ENCODE assay signal across 19 cellular contexts in genomic region chr16:86048882-86049585, GRCh38.
DNase-seq lines count a peak whose midpoint lies in the region; ATAC-seq and TF ChIP-seq lines count a peak whose summit lies in the region.
"Had no signal": no experiment of that assay in that cellular context is flagged by ENCODE, and none has a peak within 500 bp of the region (broad histone marks: within the 10 kb centered on the region; RNA-seq: fewer than 3 reads in every experiment).

No MANE protein-coding gene starts in this region.

- no peaks in the 10 kb centered on the region for H3K79me2 ChIP-seq in Loucy (ENCODE audit: insufficient read depth, low read length)

- DNase-seq in activated naive CD4-positive, alpha-beta T cell treated with anti-CD3 and anti-CD28 coated beads for 36 hours = peak; percentile 17
- DNase-seq in activated naive CD4-positive, alpha-beta T cell treated with anti-CD3 and anti-CD28 coated beads, Interleukin-2, amount 10 ng/mL, durations not matched to agents 7 days and 5 days = no peak
- DNase-seq in chondrocyte (ENCODE audit: low spot score) (peak; percentile 51), upper lobe of right lung (peak; percentile 41), SW480 (ENCODE audit: low spot score) (no peak), ureter (ENCODE audit: low spot score) (no peak)
- DNase-seq: ACHN; amygdala; CD4-positive, alpha-beta T cell; left ventricle myocardium superior; NCI-H1048; NCI-H2029 treated with DMSO at 0.1 percent for 48 hours; stomach; SW 1271 had no signal

- H3K4me1 Mint-ChIP-seq in activated naive CD4-positive, alpha-beta T cell treated with anti-CD3 and anti-CD28 coated beads for 36 hours (ENCODE audit: low read depth) = peaks cover 21% of the 10 kb centered on the region
- H3K4me1 Mint-ChIP-seq in activated naive CD4-positive, alpha-beta T cell treated with anti-CD3 and anti-CD28 coated beads, Interleukin-2, amount 10 ng/mL, durations not matched to agents 7 days and 5 days = peaks cover 13% of the 10 kb centered on the region
- H3K4me1 Mint-ChIP-seq in chondrocyte (ENCODE audit: low read depth) = no peaks in the 10 kb centered on the region

- ATAC-seq in upper lobe of right lung = no peak
- no peak for ATAC-seq in GM19023 (IDR thresholded peaks at IDR 0.05; ENCODE audit: unreplicated experiment)
- ATAC-seq: left ventricle myocardium superior, right lobe of liver had no signal

- no peak overlapping the region for H3K4me3 Mint-ChIP-seq in activated naive CD4-positive, alpha-beta T cell treated with anti-CD3 and anti-CD28 coated beads for 36 hours
- H3K4me3 Mint-ChIP-seq in activated naive CD4-positive, alpha-beta T cell treated with anti-CD3 and anti-CD28 coated beads, Interleukin-2, amount 10 ng/mL, durations not matched to agents 7 days and 5 days = no peak overlapping the region
- H3K4me3 Mint-ChIP-seq in chondrocyte (ENCODE audit: unreplicated experiment) = no peak overlapping the region
- H3K4me3 Mint-ChIP-seq: CD4-positive, alpha-beta T cell had no signal

- no peaks in the 10 kb centered on the region for H3K9me3 Mint-ChIP-seq in activated naive CD4-positive, alpha-beta T cell treated with anti-CD3 and anti-CD28 coated beads for 36 hours
- H3K9me3 Mint-ChIP-seq in activated naive CD4-positive, alpha-beta T cell treated with anti-CD3 and anti-CD28 coated beads, Interleukin-2, amount 10 ng/mL, durations not matched to agents 7 days and 5 days = no peaks in the 10 kb centered on the region
- H3K9me3 Mint-ChIP-seq in chondrocyte (ENCODE audit: low read depth) = no peaks in the 10 kb centered on the region
- H3K9me3 Mint-ChIP-seq: activated T-helper 2 cell treated with anti-CD3 and anti-CD28 coated beads, Interferon-gamma antibody, Interleukin-2, Interleukin-4, amounts not matched to agents 10 μg/mL and 5 μg/mL and 100 μg/mL, durations not matched to agents 14 hours and 24 hours and 36 hours; CD4-positive, alpha-beta T cell had no signal

- H3K27ac Mint-ChIP-seq in activated naive CD4-positive, alpha-beta T cell treated with anti-CD3 and anti-CD28 coated beads for 36 hours = no peak overlapping the region
- no peak overlapping the region for H3K27ac Mint-ChIP-seq in activated naive CD4-positive, alpha-beta T cell treated with anti-CD3 and anti-CD28 coated beads, Interleukin-2, amount 10 ng/mL, durations not matched to agents 7 days and 5 days
- H3K27ac Mint-ChIP-seq in chondrocyte (ENCODE audit: unreplicated experiment) = no peak overlapping the region
- H3K27ac Mint-ChIP-seq: activated T-helper 2 cell treated with anti-CD3 and anti-CD28 coated beads, Interferon-gamma antibody, Interleukin-2, Interleukin-4, amounts not matched to agents 10 μg/mL and 5 μg/mL and 100 μg/mL, durations not matched to agents 14 hours and 24 hours and 36 hours; CD4-positive, alpha-beta T cell had no signal

- H3K36me3 ChIP-seq in Loucy (ENCODE audit: insufficient read depth, low read length) (no peaks in the 10 kb centered on the region), upper lobe of right lung (no peaks in the 10 kb centered on the region)
- H3K36me3 ChIP-seq: right lobe of liver, stomach had no signal

- no peaks in the 10 kb centered on the region for H3K9me2 ChIP-seq in Loucy (replicated peaks; ENCODE audit: low read depth, low read length)

- no peaks in the 10 kb centered on the region for H3K27me3 ChIP-seq in Loucy (ENCODE audit: insufficient read depth, low read length, poor library complexity, severe bottlenecking)
- peaks cover 28% of the 10 kb centered on the region for H3K27me3 ChIP-seq in upper lobe of right lung
- H3K27me3 ChIP-seq: right lobe of liver had no signal

- peak; percentile 40 for TF ChIP-seq CTCF in Loucy (conservative IDR thresholded peaks at IDR 0.05; ENCODE audit: low read length)
- no peak for TF ChIP-seq CTCF in chondrocyte (IDR thresholded peaks at IDR 0.05)
- no peak for TF ChIP-seq CTCF in upper lobe of right lung (IDR thresholded peaks at IDR 0.05)

- CTCF ChIA-PET in activated naive CD4-positive, alpha-beta T cell treated with anti-CD3 and anti-CD28 coated beads for 36 hours (lab: Charles Lee) = interaction anchor here (0.7 kb wide), 1 partner anchor 12 kb away, joined by 3 read pairs; no protein-coding TSS in a partner anchor
- CTCF ChIA-PET in activated naive CD4-positive, alpha-beta T cell treated with anti-CD3 and anti-CD28 coated beads, Interleukin-2, amount 10 ng/mL, durations not matched to agents 7 days and 5 days (lab: Charles Lee) = interaction anchor here (1.2 to 1.4 kb wide), 2 partner anchors 14 to 228 kb away, joined by 3 to 5 read pairs; no protein-coding TSS in a partner anchor

- H3K4me1 ChIP-seq in Loucy (ENCODE audit: insufficient read depth, low read length, poor library complexity, severe bottlenecking) = no peaks in the 10 kb centered on the region
- H3K4me1 ChIP-seq in upper lobe of right lung = no peaks in the 10 kb centered on the region
- H3K4me1 ChIP-seq: right lobe of liver had no signal

- no peak overlapping the region for H3K27ac ChIP-seq in upper lobe of right lung
- H3K27ac ChIP-seq: right lobe of liver, stomach, VCaP had no signal

- H3K4me2 ChIP-seq in Loucy (ENCODE audit: low read depth, low read length, poor library complexity, severe bottlenecking) = no peak overlapping the region

- H3K9ac ChIP-seq in Loucy (ENCODE audit: low read depth, low read length, poor library complexity, severe bottlenecking) = no peak overlapping the region

- no peaks in the 10 kb centered on the region for H3K9me3 ChIP-seq in Loucy (ENCODE audit: insufficient read depth, low read depth, low read length)
- no peaks in the 10 kb centered on the region for H3K9me3 ChIP-seq in upper lobe of right lung
- H3K9me3 ChIP-seq: right lobe of liver, stomach had no signal

- no peak overlapping the region for H2AFZ ChIP-seq in Loucy (ENCODE audit: low read length)

- intact Hi-C loops in activated naive CD4-positive, alpha-beta T cell treated with anti-CD3 and anti-CD28 coated beads for 36 hours (cut with micrococcal nuclease) = no loop called here
- intact Hi-C loops in upper lobe of right lung (cut with DNase I) = no loop called here

- peaks cover 4% of the 10 kb centered on the region for H3K27me3 Mint-ChIP-seq in activated naive CD4-positive, alpha-beta T cell treated with anti-CD3 and anti-CD28 coated beads for 36 hours (ENCODE audit: low read depth)
- peaks cover 54% of the 10 kb centered on the region for H3K27me3 Mint-ChIP-seq in activated naive CD4-positive, alpha-beta T cell treated with anti-CD3 and anti-CD28 coated beads, Interleukin-2, amount 10 ng/mL, durations not matched to agents 7 days and 5 days
- H3K27me3 Mint-ChIP-seq in chondrocyte (ENCODE audit: low read depth) = peaks cover 59% of the 10 kb centered on the region

- H3F3A ChIP-seq in Loucy (ENCODE audit: low read depth) = no peaks in the 10 kb centered on the region

- no peaks in the 10 kb centered on the region for H3K36me3 Mint-ChIP-seq in activated naive CD4-positive, alpha-beta T cell treated with anti-CD3 and anti-CD28 coated beads for 36 hours (ENCODE audit: low read depth)
- no peaks in the 10 kb centered on the region for H3K36me3 Mint-ChIP-seq in activated naive CD4-positive, alpha-beta T cell treated with anti-CD3 and anti-CD28 coated beads, Interleukin-2, amount 10 ng/mL, durations not matched to agents 7 days and 5 days
- no peaks in the 10 kb centered on the region for H3K36me3 Mint-ChIP-seq in chondrocyte (ENCODE audit: low read depth)

- no peaks in the 10 kb centered on the region for H4K20me1 ChIP-seq in Loucy (ENCODE audit: insufficient read depth, low read length, poor library complexity, severe bottlenecking)

- H3K4me3 ChIP-seq in Loucy (ENCODE audit: low read length, poor library complexity, severe bottlenecking) (no peak overlapping the region), upper lobe of right lung (no peak overlapping the region)
- H3K4me3 ChIP-seq: right lobe of liver, stomach had no signal

Comparison
In these comparisons a context has a peak if more than half of its experiments do, and no peak if none do; other contexts are left out.
1. DNase-seq: peak in activated naive CD4-positive, alpha-beta T cell treated with anti-CD3 and anti-CD28 coated beads for 36 hours (single experiment), chondrocyte (single experiment) and upper lobe of right lung (single experiment); none in activated naive CD4-positive, alpha-beta T cell treated with anti-CD3 and anti-CD28 coated beads, Interleukin-2, amount 10 ng/mL, durations not matched to agents 7 days and 5 days (single experiment), SW480 (single experiment) and ureter (single experiment).